23 cellular contexts compared by ENCODE assay signal in genomic region chr1:155057788-155058211, GRCh38. TPM values are rescaled to one million over a fixed set of nuclear protein-coding genes. Genes with fewer than 3 reads are reported as not detected.
A peak's percentile ranks its signal among the peaks of the same experiment; 100 is the strongest.
DNase-seq lines count a peak whose midpoint lies in the region; ATAC-seq, FAIRE-seq and TF ChIP-seq lines count a peak whose summit lies in the region.
"Had no signal": no experiment of that assay in that cellular context is flagged by ENCODE, and none has a peak within 500 bp of the region (broad histone marks: within the 10 kb centered on the region; RNA-seq: fewer than 3 reads in every experiment).

No MANE protein-coding gene starts in this region.

- no peak overlapping the region for H4K8ac ChIP-seq in neuronal stem cell (ENCODE audit: low read depth, low read length)

- H3K79me2 ChIP-seq in GM23338 (replicated peaks; ENCODE audit: insufficient read depth) = no peaks in the 10 kb centered on the region

- no peak overlapping the region for H2BK15ac ChIP-seq in neuronal stem cell (ENCODE audit: low read length)

- DNase-seq in GM23338 (ENCODE audit: low spot score) (peak; percentile 57), RWPE1 (ENCODE audit: low spot score) (no peak), kidney (peak; percentile 70), neuronal stem cell (ENCODE audit: low spot score) (no peak)
- DNase-seq in stimulated activated naive CD8-positive, alpha-beta T cell treated with anti-CD3 and anti-CD28 coated beads, Interleukin-15, Interleukin-2, amounts not matched to agents 100 U/mL and 50 U/mL, for 24 hours = no peak
- DNase-seq: activated CD8-positive, alpha-beta memory T cell treated with anti-CD3 and anti-CD28 coated beads for 24 hours; activated naive CD8-positive, alpha-beta T cell treated with anti-CD3 and anti-CD28 coated beads, Interleukin-2, amount 10 ng/mL, durations not matched to agents 7 days and 5 days; caudate nucleus; GDM1; hippocampal formation; kidney glomerular epithelial cell; mesendoderm; nephron progenitor cell; OCI-M1; stimulated activated naive B cell treated with anti-CD40 and anti-IgM and Interleukin-4, amounts not matched to agents 10 μg/mL and 1 μg/mL and 100 μg/mL, for 72 hours; T-helper 9 cell; tibial artery had no signal

- no peak overlapping the region for H3K9ac ChIP-seq in kidney (ENCODE audit: low read length in 2 of 2)
- H3K9ac ChIP-seq in neuronal stem cell (ENCODE audit: low read depth, low read length, poor library complexity) = no peak overlapping the region
- H3K9ac ChIP-seq: BLaER1 had no signal

- H2BK120ac ChIP-seq in neuronal stem cell (ENCODE audit: low read depth, low read length) = no peak overlapping the region

- no peak overlapping the region for H2BK5ac ChIP-seq in neuronal stem cell (ENCODE audit: low read length)

- H3K27me3 ChIP-seq in GM23338 (ENCODE audit: insufficient read depth) (peaks cover 5% of the 10 kb centered on the region; the same call in 1 of the 2 replicates), neuronal stem cell (ENCODE audit: control insufficient read depth in 3 of 3, insufficient read depth in 3 of 3, low read depth in 1 of 3, low read length in 3 of 3) (no peaks in the 10 kb centered on the region)
- H3K27me3 ChIP-seq: BLaER1, SJSA1, tibial artery had no signal

- ATAC-seq in GM23338 = no peak
- no peak for ATAC-seq in stimulated activated naive CD8-positive, alpha-beta T cell treated with anti-CD3 and anti-CD28 coated beads, Interleukin-15, Interleukin-2, amounts not matched to agents 100 U/mL and 50 U/mL, for 24 hours
- ATAC-seq: activated CD4-positive, CD25-positive, alpha-beta regulatory T cell treated with anti-CD3 and anti-CD28 coated beads, Interleukin-2, amount 50 U/mL, for 24 hours; stimulated activated naive B cell treated with anti-CD40 and anti-IgM and Interleukin-4, amounts not matched to agents 10 μg/mL and 1 μg/mL and 100 μg/mL, for 72 hours had no signal

- POLR2A ChIA-PET in RWPE1 (lab: Yijun Ruan, JAX; ENCODE audit: low non-redundant PET) = no interaction called here

- H3K23ac ChIP-seq in neuronal stem cell (ENCODE audit: low read depth, low read length, poor library complexity) = no peak overlapping the region

- no peak overlapping the region for H3K14ac ChIP-seq in neuronal stem cell (ENCODE audit: low read length)

- H3K27ac ChIP-seq in GM23338 (ENCODE audit: low read depth) = no peak overlapping the region
- H3K27ac ChIP-seq in RWPE1 = peak overlapping the region; percentile 36
- no peak overlapping the region for H3K27ac ChIP-seq in kidney (ENCODE audit: low read depth in 2 of 2, low read length in 2 of 2)
- no peak overlapping the region for H3K27ac ChIP-seq in neuronal stem cell (replicated peaks; ENCODE audit: low read length)
- H3K27ac ChIP-seq: BLaER1, SJSA1, tibial artery had no signal

- no peak overlapping the region for H2AFZ ChIP-seq in GM23338
- H2AFZ ChIP-seq in neuronal stem cell (ENCODE audit: low read length) = no peak overlapping the region

- no peak overlapping the region for H3K4ac ChIP-seq in neuronal stem cell (ENCODE audit: low read length)

- H3F3A ChIP-seq in GM23338 (replicated peaks; ENCODE audit: low read depth) = 0 out of 2 replicates have a peak, but pooled peaks cover 3% of the 10 kb centered on the region

- H3K18ac ChIP-seq in neuronal stem cell (ENCODE audit: low read length) = no peak overlapping the region

- no peaks in the 10 kb centered on the region for H4K20me1 ChIP-seq in GM23338 (replicated peaks; ENCODE audit: insufficient read depth)

- H4K91ac ChIP-seq in neuronal stem cell (ENCODE audit: low read depth, low read length, poor library complexity) = no peak overlapping the region

- H3K4me3 ChIP-seq in GM23338 (no peak overlapping the region), kidney (ENCODE audit: low read length in 2 of 2) (no peak overlapping the region), neuronal stem cell (ENCODE audit: low read length in 2 of 2) (no peak overlapping the region)
- H3K4me3 ChIP-seq: BLaER1, SJSA1, tibial artery had no signal

- H3K4me1 ChIP-seq in GM23338 (ENCODE audit: insufficient read depth) (peaks cover 4% of the 10 kb centered on the region), kidney (ENCODE audit: control insufficient read depth in 1 of 2, insufficient read depth in 1 of 2, low read depth in 1 of 2, low read length in 2 of 2) (peaks cover 0 to 10% of the 10 kb centered on the region in 2 donors), neuronal stem cell (ENCODE audit: control insufficient read depth in 2 of 2, insufficient read depth in 1 of 2, low read depth in 1 of 2, low read length in 2 of 2) (peaks cover 5 to 9% of the 10 kb centered on the region in 2 donors)

- H3K4me2 ChIP-seq in GM23338 = no peak overlapping the region
- H3K4me2 ChIP-seq in neuronal stem cell (ENCODE audit: insufficient read depth, low read length, poor library complexity, severe bottlenecking) = no peak overlapping the region
- H3K4me2 ChIP-seq: BLaER1 had no signal

- no CpG with 5 or more reads among the region's 13 CpGs for WGBS in neuronal stem cell (ENCODE audit: extremely low coverage in 2 of 2, insufficient read length in 2 of 2, insufficient replicate concordance in 1 of 2), 2 donors

- H3K9me3 ChIP-seq in kidney (ENCODE audit: control insufficient read depth in 1 of 2, low read length in 2 of 2) (no peaks in the 10 kb centered on the region), neuronal stem cell (replicated peaks in 1 of 2; ENCODE audit: control insufficient read depth in 2 of 2, insufficient read depth in 1 of 2, low read depth in 1 of 2, low read length in 2 of 2) (no peaks in the 10 kb centered on the region)
- H3K9me3 ChIP-seq: BLaER1, SJSA1, tibial artery had no signal

- CTCF ChIA-PET in RWPE1 (lab: Yijun Ruan, JAX) = interaction anchor here (0.5 to 2.3 kb wide), 4 partner anchors 13 to 61 kb away, joined by 3 to 16 read pairs (median 6); no protein-coding TSS in a partner anchor

- H2BK12ac ChIP-seq in neuronal stem cell (ENCODE audit: low read length) = no peak overlapping the region

- peaks cover 12% of the 10 kb centered on the region for H3K27me3 Mint-ChIP-seq in GM23338 (ENCODE audit: insufficient read depth, low read depth, poor library complexity)
- H3K27me3 Mint-ChIP-seq: activated naive CD8-positive, alpha-beta T cell treated with anti-CD3 and anti-CD28 coated beads, Interleukin-2, amount 10 ng/mL, durations not matched to agents 7 days and 5 days had no signal

- TF ChIP-seq CTCF in GM23338 (conservative IDR thresholded peaks at IDR 0.05; ENCODE audit: low read depth in 2 of 2) (peak in 1 of 2 experiments; percentile 36; a peak in 2 of 4 replicates), RWPE1 (conservative IDR thresholded peaks at IDR 0.05; ENCODE audit: low read depth) (no peak), kidney (IDR thresholded peaks at IDR 0.05; ENCODE audit: borderline replicate concordance, extremely low read depth, insufficient read depth) (no peak)

- peaks cover 8% of the 10 kb centered on the region for H3K4me1 Mint-ChIP-seq in GM23338

- peaks cover 3% of the 10 kb centered on the region; the same call in 1 of the 3 replicates for H3K36me3 Mint-ChIP-seq in GM23338 (ENCODE audit: low read depth)

- peaks cover 5% of the 10 kb centered on the region for H3K79me1 ChIP-seq in neuronal stem cell (ENCODE audit: low read depth, low read length)

- H3K4me3 Mint-ChIP-seq in GM23338 = no peak overlapping the region
- H3K4me3 Mint-ChIP-seq: activated naive CD8-positive, alpha-beta T cell treated with anti-CD3 and anti-CD28 coated beads, Interleukin-2, amount 10 ng/mL, durations not matched to agents 7 days and 5 days; nephron progenitor cell; stimulated activated naive B cell treated with anti-CD40 and anti-IgM and Interleukin-4, amounts not matched to agents 10 μg/mL and 1 μg/mL and 100 μg/mL, for 72 hours had no signal

- FAIRE-seq in kidney (lab: Jason Lieb, UNC) = no peak
- FAIRE-seq: D721Med had no signal

- H3K27ac Mint-ChIP-seq in GM23338 = no peak overlapping the region
- H3K27ac Mint-ChIP-seq: activated naive CD8-positive, alpha-beta T cell treated with anti-CD3 and anti-CD28 coated beads, Interleukin-2, amount 10 ng/mL, durations not matched to agents 7 days and 5 days; nephron progenitor cell; stimulated activated naive B cell treated with anti-CD40 and anti-IgM and Interleukin-4, amounts not matched to agents 10 μg/mL and 1 μg/mL and 100 μg/mL, for 72 hours had no signal

- H3K9me3 Mint-ChIP-seq in GM23338 = no peaks in the 10 kb centered on the region
- H3K9me3 Mint-ChIP-seq: activated naive CD8-positive, alpha-beta T cell treated with anti-CD3 and anti-CD28 coated beads, Interleukin-2, amount 10 ng/mL, durations not matched to agents 7 days and 5 days; nephron progenitor cell; stimulated activated naive B cell treated with anti-CD40 and anti-IgM and Interleukin-4, amounts not matched to agents 10 μg/mL and 1 μg/mL and 100 μg/mL, for 72 hours had no signal

- H3K9me2 ChIP-seq in GM23338 (ENCODE audit: insufficient read depth) = no peaks in the 10 kb centered on the region

- intact Hi-C loops in kidney (cut with DNase I) = no loop called here

- no peaks in the 10 kb centered on the region for H3K36me3 ChIP-seq in GM23338 (ENCODE audit: insufficient read depth)
- no peaks in the 10 kb centered on the region for H3K36me3 ChIP-seq in kidney (ENCODE audit: control insufficient read depth in 1 of 2, insufficient read depth in 2 of 2, low read length in 2 of 2)
- H3K36me3 ChIP-seq in neuronal stem cell (replicated peaks in 1 of 2; ENCODE audit: control insufficient read depth in 2 of 2, insufficient read depth in 2 of 2, low read length in 2 of 2) = peaks cover 30 to 56% of the 10 kb centered on the region in 2 donors
- H3K36me3 ChIP-seq: SJSA1 had no signal

- H2AK5ac ChIP-seq in neuronal stem cell (ENCODE audit: low read depth, low read length) = no peak overlapping the region

RNA-seq across cellular contexts. Expression of gene EFNA4, which starts 5.7 kb away (rescaled TPM):
- 22.9 and 25.0 TPM in 2 replicates for total RNA-seq in GM23338 (2014; rRNA removed; shearing (Covaris generic))
- 11.1 and 16.4 TPM in 2 replicates for polyA plus RNA-seq in GM23338 (2016; fragmentation: Nextera tagmentation; extraction: Ambion mirVana)
- total RNA-seq in kidney = 7.6 TPM
- polyA plus RNA-seq in kidney (ENCODE audit: insufficient read depth, low read depth, low replicate concordance) = 11.8 TPM
- polyA plus RNA-seq in neuronal stem cell (2013, experiment 1 of 2) = 24.6 TPM
- polyA plus RNA-seq in neuronal stem cell (2013, experiment 2 of 2) = 24.2 TPM

RNA-seq across cellular contexts. Expression of gene ADAM15, which starts 6.7 kb away (rescaled TPM):
- total RNA-seq in GM23338 (2014; rRNA removed; shearing (Covaris generic)) = 25.9 and 31.1 TPM in 2 replicates
- polyA plus RNA-seq in GM23338 (2016; fragmentation: Nextera tagmentation; extraction: Ambion mirVana) (24.2 and 25.9 TPM in 2 replicates), kidney (ENCODE audit: insufficient read depth, low read depth, low replicate concordance) (68.4 TPM)
- 152 TPM for total RNA-seq in kidney
- 32.1 TPM for polyA plus RNA-seq in neuronal stem cell (2013, experiment 1 of 2)
- polyA plus RNA-seq in neuronal stem cell (2013, experiment 2 of 2) = 31.7 TPM

RNA-seq across cellular contexts. Expression of gene EFNA3, which starts 20.8 kb away (rescaled TPM):
- total RNA-seq in GM23338 (2014; rRNA removed; shearing (Covaris generic)) = 13.6 and 14.5 TPM in 2 replicates
- 10.3 and 13.5 TPM in 2 replicates for polyA plus RNA-seq in GM23338 (2016; fragmentation: Nextera tagmentation; extraction: Ambion mirVana)
- total RNA-seq in kidney = 1.7 TPM
- 1.2 TPM for polyA plus RNA-seq in kidney (ENCODE audit: insufficient read depth, low read depth, low replicate concordance)
- polyA plus RNA-seq in neuronal stem cell (2013, experiment 1 of 2) = 15.2 TPM
- 14.6 TPM for polyA plus RNA-seq in neuronal stem cell (2013, experiment 2 of 2)

RNA-seq across cellular contexts. Expression of gene DCST1, which starts 24.2 kb away (rescaled TPM):
- total RNA-seq in GM23338 (2014; rRNA removed; shearing (Covaris generic)) = not detected in 2 replicates
- polyA plus RNA-seq in GM23338 (2016; fragmentation: Nextera tagmentation; extraction: Ambion mirVana) (not detected in 2 replicates), kidney (ENCODE audit: insufficient read depth, low read depth, low replicate concordance) (not detected)
- total RNA-seq in kidney = not detected
- polyA plus RNA-seq in neuronal stem cell (2013, experiment 1 of 2) = 0.03 TPM
- 0.06 TPM for polyA plus RNA-seq in neuronal stem cell (2013, experiment 2 of 2)
- total RNA-seq: activated naive CD8-positive, alpha-beta T cell treated with anti-CD3 and anti-CD28 coated beads, Interleukin-2, amount 10 ng/mL, durations not matched to agents 7 days and 5 days; fibroblast of lung; pulmonary artery endothelial cell; SJSA1 had no signal
- polyA plus RNA-seq: fibroblast of lung had no signal

RNA-seq across cellular contexts. Expression of gene DCST2, which starts 24.2 kb away (rescaled TPM):
- total RNA-seq in GM23338 (2014; rRNA removed; shearing (Covaris generic)) = not detected in 2 replicates
- polyA plus RNA-seq in GM23338 (2016; fragmentation: Nextera tagmentation; extraction: Ambion mirVana) = 0.28 and 0.78 TPM in 2 replicates
- total RNA-seq in kidney = 1.4 TPM
- 0.43 TPM for polyA plus RNA-seq in kidney (ENCODE audit: insufficient read depth, low read depth, low replicate concordance)
- polyA plus RNA-seq in neuronal stem cell (2013, experiment 1 of 2) = 2.7 TPM
- 2.2 TPM for polyA plus RNA-seq in neuronal stem cell (2013, experiment 2 of 2)
- total RNA-seq: SJSA1 had no signal

Comparison
In these comparisons a context has a peak if more than half of its experiments do, and no peak if none do; other contexts are left out.
1. DNase-seq: peak in GM23338 (single experiment) and kidney (single experiment); none in RWPE1 (single experiment), neuronal stem cell (single experiment) and stimulated activated naive CD8-positive, alpha-beta T cell treated with anti-CD3 and anti-CD28 coated beads, Interleukin-15, Interleukin-2, amounts not matched to agents 100 U/mL and 50 U/mL, for 24 hours (single experiment).